In genomic region chr2:147636238-147636887, GRCh38 we compare ENCODE assay signal across 12 cellular contexts.
DNase-seq lines count a peak whose midpoint lies in the region; ATAC-seq and TF ChIP-seq lines count a peak whose summit lies in the region.
"Had no signal": no experiment of that assay in that cellular context is flagged by ENCODE, and none has a peak within 500 bp of the region (broad histone marks: within the 10 kb centered on the region; RNA-seq: fewer than 3 reads in every experiment).

No MANE protein-coding gene starts in this region.

- in situ Hi-C loops in astrocyte of the spinal cord (cut with HindIII; ENCODE audit: low sequenced_read_pairs): no loop called here

- no peak for ATAC-seq in HG03139 (IDR thresholded peaks at IDR 0.05; ENCODE audit: unreplicated experiment)

- CTCF ChIA-PET in activated CD4-positive, alpha-beta T cell treated with anti-CD3 and anti-CD28 coated beads, Interleukin-2, amount 10 ng/mL, durations not matched to agents 7 days and 5 days (lab: Charles Lee): interaction anchor here (1.0 kb wide), 2 partner anchors 14 to 27 kb away, joined by 3 read pairs; no protein-coding TSS in a partner anchor

- no peak overlapping the region for H3K4me3 ChIP-seq in astrocyte of the spinal cord (ENCODE audit: low read depth, low read length)
- H3K4me3 ChIP-seq: thyroid gland had no signal

- no peaks in the 10 kb centered on the region for H3K27me3 Mint-ChIP-seq in activated CD4-positive, alpha-beta T cell treated with anti-CD3 and anti-CD28 coated beads, Interleukin-2, amount 10 ng/mL, durations not matched to agents 7 days and 5 days
- no peaks in the 10 kb centered on the region for H3K27me3 Mint-ChIP-seq in activated T-helper 1 cell treated with anti-CD3 and anti-CD28 coated beads, Interleukin-12 subunit alpha, Interleukin-12 subunit beta, Interleukin-2, Interleukin-4 antibody, amounts not matched to agents 30 ng/mL and 10 ng/mL and 1 ng/mL, durations not matched to agents 14 hours and 24 hours and 36 hours (ENCODE audit: insufficient read depth)
- H3K27me3 Mint-ChIP-seq: activated naive CD8-positive, alpha-beta T cell had no signal

- TF ChIP-seq CTCF in astrocyte of the spinal cord (IDR thresholded peaks at IDR 0.05; ENCODE audit: low read depth, low read length): no peak

- H3K9me3 Mint-ChIP-seq in activated CD4-positive, alpha-beta T cell treated with anti-CD3 and anti-CD28 coated beads, Interleukin-2, amount 10 ng/mL, durations not matched to agents 7 days and 5 days: peaks cover 6% of the 10 kb centered on the region
- H3K9me3 Mint-ChIP-seq in activated T-helper 1 cell treated with anti-CD3 and anti-CD28 coated beads, Interleukin-12 subunit alpha, Interleukin-12 subunit beta, Interleukin-2, Interleukin-4 antibody, amounts not matched to agents 30 ng/mL and 10 ng/mL and 1 ng/mL, durations not matched to agents 14 hours and 24 hours and 36 hours: peaks cover 4% of the 10 kb centered on the region

- no peaks in the 10 kb centered on the region for H3K36me3 Mint-ChIP-seq in activated CD4-positive, alpha-beta T cell treated with anti-CD3 and anti-CD28 coated beads, Interleukin-2, amount 10 ng/mL, durations not matched to agents 7 days and 5 days (ENCODE audit: low read depth)
- H3K36me3 Mint-ChIP-seq in activated T-helper 1 cell treated with anti-CD3 and anti-CD28 coated beads, Interleukin-12 subunit alpha, Interleukin-12 subunit beta, Interleukin-2, Interleukin-4 antibody, amounts not matched to agents 30 ng/mL and 10 ng/mL and 1 ng/mL, durations not matched to agents 14 hours and 24 hours and 36 hours (ENCODE audit: low read depth): no peaks in the 10 kb centered on the region
- H3K36me3 Mint-ChIP-seq: activated naive CD8-positive, alpha-beta T cell had no signal

- DNase-seq in Ammon's horn (ENCODE audit: low spot score) (peak; percentile 33), LHCN-M2 (ENCODE audit: low read depth) (peak; percentile 87), astrocyte of the spinal cord (ENCODE audit: low read depth, low spot score) (peak; percentile 64), medulla oblongata (ENCODE audit: extremely low spot score) (peak; percentile 65), NCI-H526 (lab: John Stamatoyannopoulos, UW) (no peak)
- DNase-seq in activated CD4-positive, alpha-beta T cell treated with anti-CD3 and anti-CD28 coated beads, Interleukin-2, amount 10 ng/mL, durations not matched to agents 7 days and 5 days: no peak
- DNase-seq in activated T-helper 1 cell treated with anti-CD3 and anti-CD28 coated beads, Interleukin-12 subunit alpha, Interleukin-12 subunit beta, Interleukin-2, Interleukin-4 antibody, amounts not matched to agents 30 ng/mL and 10 ng/mL and 1 ng/mL, durations not matched to agents 14 hours and 24 hours and 36 hours (ENCODE audit: low spot score): no peak
- DNase-seq: NCI-H510A treated with DMSO at 0.1 percent for 48 hours; stimulated activated CD4-positive, alpha-beta T cell treated with anti-CD3 and anti-CD28 coated beads, Interleukin-4, amount 100 ng/mL, for 4 hours; thyroid gland had no signal

- H3K4me3 Mint-ChIP-seq in activated CD4-positive, alpha-beta T cell treated with anti-CD3 and anti-CD28 coated beads, Interleukin-2, amount 10 ng/mL, durations not matched to agents 7 days and 5 days: no peak overlapping the region
- H3K4me3 Mint-ChIP-seq in activated T-helper 1 cell treated with anti-CD3 and anti-CD28 coated beads, Interleukin-12 subunit alpha, Interleukin-12 subunit beta, Interleukin-2, Interleukin-4 antibody, amounts not matched to agents 30 ng/mL and 10 ng/mL and 1 ng/mL, durations not matched to agents 14 hours and 24 hours and 36 hours: no peak overlapping the region
- H3K4me3 Mint-ChIP-seq: activated naive CD8-positive, alpha-beta T cell had no signal

- POLR2A ChIA-PET in activated CD4-positive, alpha-beta T cell treated with anti-CD3 and anti-CD28 coated beads, Interleukin-2, amount 10 ng/mL, durations not matched to agents 7 days and 5 days (lab: Charles Lee): no interaction called here

- no peak overlapping the region for H3K27ac Mint-ChIP-seq in activated CD4-positive, alpha-beta T cell treated with anti-CD3 and anti-CD28 coated beads, Interleukin-2, amount 10 ng/mL, durations not matched to agents 7 days and 5 days
- H3K27ac Mint-ChIP-seq in activated T-helper 1 cell treated with anti-CD3 and anti-CD28 coated beads, Interleukin-12 subunit alpha, Interleukin-12 subunit beta, Interleukin-2, Interleukin-4 antibody, amounts not matched to agents 30 ng/mL and 10 ng/mL and 1 ng/mL, durations not matched to agents 14 hours and 24 hours and 36 hours: no peak overlapping the region

- intact Hi-C loops in activated T-helper 1 cell treated with anti-CD3 and anti-CD28 coated beads, Interleukin-12 subunit alpha, Interleukin-12 subunit beta, Interleukin-2, Interleukin-4 antibody, amounts not matched to agents 30 ng/mL and 10 ng/mL and 1 ng/mL, durations not matched to agents 14 hours and 24 hours and 36 hours (cut with micrococcal nuclease): loop anchor here (10.0 kb wide), 1 partner anchor 888 kb away; no protein-coding TSS in a partner anchor

- peaks cover 26% of the 10 kb centered on the region for H3K4me1 Mint-ChIP-seq in activated CD4-positive, alpha-beta T cell treated with anti-CD3 and anti-CD28 coated beads, Interleukin-2, amount 10 ng/mL, durations not matched to agents 7 days and 5 days
- H3K4me1 Mint-ChIP-seq in activated T-helper 1 cell treated with anti-CD3 and anti-CD28 coated beads, Interleukin-12 subunit alpha, Interleukin-12 subunit beta, Interleukin-2, Interleukin-4 antibody, amounts not matched to agents 30 ng/mL and 10 ng/mL and 1 ng/mL, durations not matched to agents 14 hours and 24 hours and 36 hours (ENCODE audit: low read depth): peaks cover 21% of the 10 kb centered on the region

Comparison
In these comparisons a context has a peak if more than half of its experiments do, and no peak if none do; other contexts are left out.
1. DNase-seq: peak in Ammon's horn (single experiment), LHCN-M2 (single experiment), astrocyte of the spinal cord (single experiment) and medulla oblongata (single experiment); none in activated CD4-positive, alpha-beta T cell treated with anti-CD3 and anti-CD28 coated beads, Interleukin-2, amount 10 ng/mL, durations not matched to agents 7 days and 5 days (single experiment), NCI-H526 (0 of 2) and activated T-helper 1 cell treated with anti-CD3 and anti-CD28 coated beads, Interleukin-12 subunit alpha, Interleukin-12 subunit beta, Interleukin-2, Interleukin-4 antibody, amounts not matched to agents 30 ng/mL and 10 ng/mL and 1 ng/mL, durations not matched to agents 14 hours and 24 hours and 36 hours (single experiment).